Comparison of ENCODE assay signal across 1 cellular context in the genomic region with DNA sequence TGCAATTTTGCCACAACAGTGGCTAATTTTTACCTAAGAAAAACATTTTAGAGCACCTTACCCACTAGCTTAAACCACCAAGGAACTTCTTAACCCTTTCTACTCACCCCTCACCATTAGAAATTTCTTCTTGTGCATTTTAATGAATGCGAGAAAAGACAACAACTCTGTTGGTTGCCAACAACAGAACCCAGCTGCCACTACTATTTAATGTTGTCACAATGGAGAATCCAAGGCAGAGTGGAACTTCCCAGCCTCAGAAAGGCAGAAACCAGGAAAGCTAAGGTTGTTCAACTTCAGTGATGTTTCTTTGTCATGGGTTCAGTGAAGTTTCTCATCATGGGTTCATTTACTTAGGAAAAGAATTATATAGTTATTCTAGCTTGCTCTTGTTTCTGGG.
TF ChIP-seq lines count a peak whose summit lies in the region.

No MANE protein-coding gene starts in this region.

TF ChIP-seq in WTC11, 78 proteins besides CTCF, POLR2A, EP300 and RAD21 (continued from another document):
- TF ChIP-seq, protein P1, sequence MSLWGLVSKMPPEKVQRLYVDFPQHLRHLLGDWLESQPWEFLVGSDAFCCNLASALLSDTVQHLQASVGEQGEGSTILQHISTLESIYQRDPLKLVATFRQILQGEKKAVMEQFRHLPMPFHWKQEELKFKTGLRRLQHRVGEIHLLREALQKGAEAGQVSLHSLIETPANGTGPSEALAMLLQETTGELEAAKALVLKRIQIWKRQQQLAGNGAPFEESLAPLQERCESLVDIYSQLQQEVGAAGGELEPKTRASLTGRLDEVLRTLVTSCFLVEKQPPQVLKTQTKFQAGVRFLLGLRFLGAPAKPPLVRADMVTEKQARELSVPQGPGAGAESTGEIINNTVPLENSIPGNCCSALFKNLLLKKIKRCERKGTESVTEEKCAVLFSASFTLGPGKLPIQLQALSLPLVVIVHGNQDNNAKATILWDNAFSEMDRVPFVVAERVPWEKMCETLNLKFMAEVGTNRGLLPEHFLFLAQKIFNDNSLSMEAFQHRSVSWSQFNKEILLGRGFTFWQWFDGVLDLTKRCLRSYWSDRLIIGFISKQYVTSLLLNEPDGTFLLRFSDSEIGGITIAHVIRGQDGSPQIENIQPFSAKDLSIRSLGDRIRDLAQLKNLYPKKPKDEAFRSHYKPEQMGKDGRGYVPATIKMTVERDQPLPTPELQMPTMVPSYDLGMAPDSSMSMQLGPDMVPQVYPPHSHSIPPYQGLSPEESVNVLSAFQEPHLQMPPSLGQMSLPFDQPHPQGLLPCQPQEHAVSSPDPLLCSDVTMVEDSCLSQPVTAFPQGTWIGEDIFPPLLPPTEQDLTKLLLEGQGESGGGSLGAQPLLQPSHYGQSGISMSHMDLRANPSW (CRISPR knock-in tag; conservative IDR thresholded peaks at IDR 0.05; ENCODE audit: low read depth): no peak
- no peak for TF ChIP-seq ZNF317 (CRISPR knock-in tag; IDR thresholded peaks at IDR 0.05; ENCODE audit: borderline replicate concordance, low read depth)
- no peak for TF ChIP-seq JAZF1 (CRISPR knock-in tag; IDR thresholded peaks at IDR 0.05)
- TF ChIP-seq, protein P2, sequence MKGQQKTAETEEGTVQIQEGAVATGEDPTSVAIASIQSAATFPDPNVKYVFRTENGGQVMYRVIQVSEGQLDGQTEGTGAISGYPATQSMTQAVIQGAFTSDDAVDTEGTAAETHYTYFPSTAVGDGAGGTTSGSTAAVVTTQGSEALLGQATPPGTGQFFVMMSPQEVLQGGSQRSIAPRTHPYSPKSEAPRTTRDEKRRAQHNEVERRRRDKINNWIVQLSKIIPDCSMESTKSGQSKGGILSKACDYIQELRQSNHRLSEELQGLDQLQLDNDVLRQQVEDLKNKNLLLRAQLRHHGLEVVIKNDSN (CRISPR knock-in tag; IDR thresholded peaks at IDR 0.05): no peak
- TF ChIP-seq CREB1 (CRISPR knock-in tag; IDR thresholded peaks at IDR 0.05): no peak
- TF ChIP-seq ZNF396 (CRISPR knock-in tag; IDR thresholded peaks at IDR 0.05; ENCODE audit: borderline replicate concordance): no peak
- no peak for TF ChIP-seq KAT7 (CRISPR knock-in tag; IDR thresholded peaks at IDR 0.05; ENCODE audit: borderline replicate concordance)
TF ChIP-seq in WTC11: peak in this region for 0.
